ENCODE assay signal across 25 cellular contexts in genomic region chr9:130862747-130863146, GRCh38. TPM values are rescaled to one million over a fixed set of nuclear protein-coding genes. Genes with fewer than 3 reads are reported as not detected.
A peak's percentile ranks its signal among the peaks of the same experiment; 100 is the strongest.
DNase-seq lines count a peak whose midpoint lies in the region; TF ChIP-seq lines count a peak whose summit lies in the region.
"Had no signal": no experiment of that assay in that cellular context is flagged by ENCODE, and none has a peak within 500 bp of the region (broad histone marks: within the 10 kb centered on the region; RNA-seq: fewer than 3 reads in every experiment).

No MANE protein-coding gene starts in this region.

- DNase-seq in MCF 10A (ENCODE audit: unreplicated experiment) (no peak), mammary epithelial cell (no peak), breast epithelium (ENCODE audit: low spot score in 2 of 2) (no peak), thyroid gland (no peak), T1000 (lab: John Stamatoyannopoulos, UW) (no peak), DMS79 treated with DMSO at 0.1 percent for 48 hours (lab: John Stamatoyannopoulos, UW) (no peak), pons (ENCODE audit: low spot score) (no peak)
- DNase-seq: 8988T; activated CD4-positive, alpha-beta T cell treated with anti-CD3 and anti-CD28 coated beads for 36 hours; activated naive CD4-positive, alpha-beta T cell treated with anti-CD3 and anti-CD28 coated beads, Interleukin-2, amount 10 ng/mL, durations not matched to agents 7 days and 5 days; activated T-cell treated with anti-CD3 and anti-CD28 coated beads, Interleukin-2, amount 50 U/mL, for 72 hours; effector memory CD4-positive, alpha-beta T cell; HCEC 1CT; KBM-7; natural killer cell; NCI-H1436 treated with DMSO at 0.1 percent for 48 hours; NCI-H2171 treated with DMSO at 0.1 percent for 48 hours; NCI-H526 treated with DMSO at 0.1 percent for 48 hours; stimulated activated CD4-positive, alpha-beta T cell treated with anti-CD3 and anti-CD28 coated beads, Interleukin-2, amount 100 ng/mL, for 24 hours had no signal

- 93% methylated on average over 17 of the region's 23 CpGs for WGBS in mammary epithelial cell (ENCODE audit: low coverage, missing lambda C conversion rate)
- WGBS in thyroid gland, 2 donors = 92% methylated on average over 23 of the region's 23 CpGs

- peaks cover 46% of the 10 kb centered on the region for H3K79me2 ChIP-seq in mammary epithelial cell (ENCODE audit: insufficient read depth, low read length)

- H3K9me3 Mint-ChIP-seq in MCF 10A (ENCODE audit: unreplicated experiment) = no peaks in the 10 kb centered on the region
- H3K9me3 Mint-ChIP-seq: activated naive CD4-positive, alpha-beta T cell treated with anti-CD3 and anti-CD28 coated beads, Interleukin-2, amount 10 ng/mL, durations not matched to agents 7 days and 5 days; activated T-cell treated with anti-CD3 and anti-CD28 coated beads, Interleukin-2, amount 50 U/mL, for 72 hours; natural killer cell; stimulated activated effector memory CD8-positive, alpha-beta T cell treated with anti-CD3 and anti-CD28 coated beads, Interleukin-12 subunit alpha, Interleukin-12 subunit beta, amount 100 ng/mL, for 72 hours had no signal

- H3K36me3 ChIP-seq in mammary epithelial cell (ENCODE audit: insufficient read depth, low read length) (peaks cover 4% of the 10 kb centered on the region), breast epithelium (no peaks in the 10 kb centered on the region), muscle layer of duodenum (ENCODE audit: control insufficient read depth in 1 of 2, insufficient read depth in 2 of 2, low read length in 2 of 2) (peaks cover 13 to 32% of the 10 kb centered on the region in 2 donors), thyroid gland (peaks cover 0 to 7% of the 10 kb centered on the region in 2 donors)

- H2AFZ ChIP-seq in mammary epithelial cell (ENCODE audit: low read depth, low read length) = no peak overlapping the region

- H4K20me1 ChIP-seq in mammary epithelial cell (ENCODE audit: insufficient read depth, low read length) = no peaks in the 10 kb centered on the region

- TF ChIP-seq POLR2A in breast epithelium (IDR thresholded peaks at IDR 0.05) (no peak), thyroid gland (IDR thresholded peaks at IDR 0.05) (no peak)

- peak overlapping the region; percentile 32 for H3K27ac Mint-ChIP-seq in MCF 10A (ENCODE audit: low read depth, unreplicated experiment)
- H3K27ac Mint-ChIP-seq: activated CD4-positive, alpha-beta T cell treated with anti-CD3 and anti-CD28 coated beads for 36 hours; activated naive CD4-positive, alpha-beta T cell treated with anti-CD3 and anti-CD28 coated beads, Interleukin-2, amount 10 ng/mL, durations not matched to agents 7 days and 5 days; activated T-cell treated with anti-CD3 and anti-CD28 coated beads, Interleukin-2, amount 50 U/mL, for 72 hours; B cell; natural killer cell; stimulated activated effector memory CD8-positive, alpha-beta T cell treated with anti-CD3 and anti-CD28 coated beads, Interleukin-12 subunit alpha, Interleukin-12 subunit beta, amount 100 ng/mL, for 72 hours had no signal

- H3K4me2 ChIP-seq in mammary epithelial cell (ENCODE audit: insufficient read depth, low read depth, low read length) = no peak overlapping the region

- H3K4me1 ChIP-seq in mammary epithelial cell (ENCODE audit: insufficient read depth, low read length) (peaks cover 22% of the 10 kb centered on the region), breast epithelium (peaks cover 3 to 9% of the 10 kb centered on the region in 2 donors), muscle layer of duodenum (ENCODE audit: control insufficient read depth in 1 of 2, insufficient read depth in 2 of 2, low read length in 2 of 2) (peaks cover 18 to 79% of the 10 kb centered on the region in 2 donors), thyroid gland (peaks cover 35 to 47% of the 10 kb centered on the region in 2 donors)

- TF ChIP-seq CTCF in MCF 10A (IDR thresholded peaks at IDR 0.05; ENCODE audit: unreplicated experiment) (no peak), mammary epithelial cell (conservative IDR thresholded peaks at IDR 0.05 in 1 of 2, IDR thresholded peaks at IDR 0.05 in 1 of 2; ENCODE audit: extremely low read depth in 1 of 2, insufficient read depth in 1 of 2, low read depth in 1 of 2, low read length in 2 of 2) (no peak), breast epithelium (IDR thresholded peaks at IDR 0.05) (no peak), thyroid gland (IDR thresholded peaks at IDR 0.05) (no peak)

- H3K4me3 ChIP-seq in mammary epithelial cell (replicated peaks in 1 of 3; ENCODE audit: insufficient read depth in 1 of 3, low read depth in 2 of 3, low read length in 3 of 3) (no peak overlapping the region), breast epithelium (no peak overlapping the region), muscle layer of duodenum (ENCODE audit: low read depth in 1 of 2, low read length in 2 of 2) (no peak overlapping the region), thyroid gland (replicated peaks in 1 of 3) (no peak overlapping the region)
- H3K4me3 ChIP-seq: skin epidermis had no signal

- dilution Hi-C loops in mammary epithelial cell (cut with HindIII; ENCODE audit: low sequenced_read_pairs) = loop anchor here (5.0 kb wide), 2 partner anchors 70 to 165 kb away; no protein-coding TSS in a partner anchor

- intact Hi-C loops in MCF 10A (cut with micrococcal nuclease) = loop anchor here (1.0 kb wide), 2 partner anchors 28 to 91 kb away; no protein-coding TSS in a partner anchor
- intact Hi-C loops in mammary epithelial cell (cut with micrococcal nuclease) = loop anchor here (1.0 kb wide), 2 partner anchors 91 to 161 kb away; no protein-coding TSS in a partner anchor
- intact Hi-C loops in breast epithelium (cut with DNase I; ENCODE audit: low total_unique reads) = loop anchor here (10.0 kb wide), 1 partner anchor 158 kb away; no protein-coding TSS in a partner anchor
- intact Hi-C loops in thyroid gland (cut with DNase I) = loop anchor here (5.0 to 10.0 kb wide), 3 partner anchors 90 to 182 kb away; no protein-coding TSS in a partner anchor

- H3K36me3 Mint-ChIP-seq in MCF 10A (ENCODE audit: insufficient read depth, unreplicated experiment) = peaks cover 67% of the 10 kb centered on the region
- H3K36me3 Mint-ChIP-seq: natural killer cell had no signal

- H3K27me3 ChIP-seq in mammary epithelial cell (ENCODE audit: insufficient read depth, low read length) (no peaks in the 10 kb centered on the region), breast epithelium (no peaks in the 10 kb centered on the region), muscle layer of duodenum (ENCODE audit: low read depth, low read length) (no peaks in the 10 kb centered on the region), thyroid gland (no peaks in the 10 kb centered on the region)

- BruUV-seq in MCF 10A (replicated peaks; lab: Mats Ljungman, UMichigan) (no TSS peak), mammary epithelial cell (replicated peaks; lab: Mats Ljungman, UMichigan) (no TSS peak)

- peaks cover 6% of the 10 kb centered on the region for H3K4me1 Mint-ChIP-seq in MCF 10A (ENCODE audit: insufficient read depth, unreplicated experiment)
- H3K4me1 Mint-ChIP-seq: B cell had no signal

- in situ Hi-C loops in mammary epithelial cell (cut with MboI; ENCODE audit: low sequenced_read_pairs in 2 of 2) = loop anchor here in 1 of 2 donors (5.0 kb wide), 2 partner anchors 90 to 155 kb away; no protein-coding TSS in a partner anchor

- H3K9ac ChIP-seq in mammary epithelial cell (ENCODE audit: insufficient read depth, low read length) = no peak overlapping the region

- no peak overlapping the region for H3K4me3 Mint-ChIP-seq in MCF 10A (ENCODE audit: unreplicated experiment)
- H3K4me3 Mint-ChIP-seq: activated CD4-positive, alpha-beta T cell treated with anti-CD3 and anti-CD28 coated beads for 36 hours; activated naive CD4-positive, alpha-beta T cell treated with anti-CD3 and anti-CD28 coated beads, Interleukin-2, amount 10 ng/mL, durations not matched to agents 7 days and 5 days; activated T-cell treated with anti-CD3 and anti-CD28 coated beads, Interleukin-2, amount 50 U/mL, for 72 hours; B cell; natural killer cell; stimulated activated effector memory CD8-positive, alpha-beta T cell treated with anti-CD3 and anti-CD28 coated beads, Interleukin-12 subunit alpha, Interleukin-12 subunit beta, amount 100 ng/mL, for 72 hours had no signal

- H3K9me3 ChIP-seq in mammary epithelial cell (replicated peaks; ENCODE audit: insufficient read depth, low read length) (no peaks in the 10 kb centered on the region), breast epithelium (no peaks in the 10 kb centered on the region), muscle layer of duodenum (ENCODE audit: control insufficient read depth in 1 of 2, low read length in 2 of 2) (no peaks in the 10 kb centered on the region), thyroid gland (no peaks in the 10 kb centered on the region)

- H3K27ac ChIP-seq in mammary epithelial cell (ENCODE audit: insufficient read depth, low read depth, low read length) (no peak overlapping the region), breast epithelium (peak overlapping the region; percentile 21 to 46), muscle layer of duodenum (ENCODE audit: low read length) (peak overlapping the region; percentile 48), thyroid gland (peak overlapping the region in 2 of 3 donors; percentile 15 to 88)
- H3K27ac ChIP-seq: skin epidermis had no signal

- CTCF ChIA-PET in MCF 10A (lab: Yijun Ruan, JAX) (interaction anchor here (0.6 to 10.8 kb wide), 11 partner anchors 7 to 157 kb away, joined by 3 to 235 read pairs (median 3); no protein-coding TSS in a partner anchor), mammary epithelial cell (lab: Charles Lee; ENCODE audit: low non-redundant PET) (no interaction called here)

- POLR2A ChIA-PET in MCF 10A (lab: Yijun Ruan, JAX) = interaction anchor here (0.7 to 2.7 kb wide), 5 partner anchors 18 to 148 kb away, joined by 3 to 6 read pairs (median 3); no protein-coding TSS in a partner anchor

- H3K27me3 Mint-ChIP-seq in MCF 10A (ENCODE audit: insufficient read depth, unreplicated experiment) = no peaks in the 10 kb centered on the region
- H3K27me3 Mint-ChIP-seq: activated CD4-positive, alpha-beta T cell treated with anti-CD3 and anti-CD28 coated beads for 36 hours; activated naive CD4-positive, alpha-beta T cell treated with anti-CD3 and anti-CD28 coated beads, Interleukin-2, amount 10 ng/mL, durations not matched to agents 7 days and 5 days; B cell had no signal

RNA-seq across cellular contexts. Expression of gene ABL1, which starts 27.7 kb away (rescaled TPM):
- total RNA-seq in MCF 10A (2022) = 67.5 TPM in 2 replicates
- 10 to 100 TPM; 50.5 to 52.8 TPM for total RNA-seq in mammary epithelial cell
- polyA plus RNA-seq in mammary epithelial cell = 19.4 TPM
- 90.2 TPM for polyA minus RNA-seq in mammary epithelial cell
- total RNA-seq in breast epithelium = 10 to 100 TPM; 43.6 to 72.8 (median 67.4) TPM
- 10 to 100 TPM; 60.3 to 97.0 (median 79.8) TPM for total RNA-seq in thyroid gland

RNA-seq across cellular contexts. Expression of gene QRFP, which starts 33.9 kb away (rescaled TPM):
- total RNA-seq in MCF 10A (2022) (not detected in 2 replicates), mammary epithelial cell (not detected), breast epithelium (not detected), thyroid gland (not detected)
- not detected for polyA plus RNA-seq in mammary epithelial cell
- not detected for polyA minus RNA-seq in mammary epithelial cell
- total RNA-seq: activated CD4-positive, alpha-beta T cell treated with anti-CD3 and anti-CD28 coated beads for 36 hours; activated T-cell treated with anti-CD3 and anti-CD28 coated beads, Interleukin-2, amount 50 U/mL, for 72 hours; B cell; esophagus mucosa; natural killer cell; posterior vena cava had no signal
